In genomic region chr19:54191671-54192453, GRCh38 we compare ENCODE assay signal across 8 cellular contexts. TPM values are rescaled to one million over a fixed set of nuclear protein-coding genes. Genes with fewer than 3 reads are reported as not detected.
A peak's percentile ranks its signal among the peaks of the same experiment; 100 is the strongest.
DNase-seq lines count a peak whose midpoint lies in the region; ATAC-seq and TF ChIP-seq lines count a peak whose summit lies in the region.

No MANE protein-coding gene starts in this region.

- H3K27ac ChIP-seq in tibial nerve, result peak overlapping the region; percentile 94 to 99 (median 97)

- no peak for DNase-seq in activated T-cell treated with anti-CD3 and anti-CD28 coated beads, Interleukin-2, amount 50 U/mL, for 24 hours
- DNase-seq in activated T-cell treated with anti-CD3 and anti-CD28 coated beads, Interleukin-2, amount 50 U/mL, for 1 hour, result no peak
- DNase-seq in activated naive CD8-positive, alpha-beta T cell treated with anti-CD3 and anti-CD28 coated beads for 36 hours, result no peak
- DNase-seq in left colon (peak; percentile 34 to 46), tibial nerve (ENCODE audit: low spot score in 2 of 2) (no peak), GM13977 (ENCODE audit: low spot score) (no peak)

- WGBS in tibial nerve, 2 donors, result 50 to 63% methylated on average over 19 to 25 of the region's 25 CpGs

- TF ChIP-seq CTCF in tibial nerve (IDR thresholded peaks at IDR 0.05) (no peak), GM13977 (IDR thresholded peaks at IDR 0.05; ENCODE audit: extremely low read depth, insufficient read depth, missing control alignments) (no peak)

- peaks cover 0 to 28% (median 7%) of the 10 kb centered on the region in 3 donors for H3K36me3 ChIP-seq in tibial nerve

- no peaks in the 10 kb centered on the region for H3K9me3 ChIP-seq in tibial nerve

- H3K4me1 ChIP-seq in tibial nerve, result peaks cover 4 to 27% (median 20%) of the 10 kb centered on the region in 4 donors

- no peak for ATAC-seq in left colon
- no peak for ATAC-seq in HG03439 (IDR thresholded peaks at IDR 0.05; ENCODE audit: unreplicated experiment)
- no peak for ATAC-seq in GM21390 (IDR thresholded peaks at IDR 0.05; ENCODE audit: unreplicated experiment)

- H3K4me3 ChIP-seq in tibial nerve, result peak overlapping the region; percentile 70 to 90 (median 88)

- H3K4me3 Mint-ChIP-seq in activated T-cell treated with anti-CD3 and anti-CD28 coated beads, Interleukin-2, amount 50 U/mL, for 24 hours, result peak overlapping the region; percentile 84
- H3K4me3 Mint-ChIP-seq in activated naive CD8-positive, alpha-beta T cell treated with anti-CD3 and anti-CD28 coated beads for 36 hours, result peak overlapping the region; percentile 87

- H3K27ac Mint-ChIP-seq in activated T-cell treated with anti-CD3 and anti-CD28 coated beads, Interleukin-2, amount 50 U/mL, for 24 hours, result peak overlapping the region; percentile 92
- peak overlapping the region; percentile 90 for H3K27ac Mint-ChIP-seq in activated naive CD8-positive, alpha-beta T cell treated with anti-CD3 and anti-CD28 coated beads for 36 hours

- peaks cover 64% of the 10 kb centered on the region for H3K36me3 Mint-ChIP-seq in activated T-cell treated with anti-CD3 and anti-CD28 coated beads, Interleukin-2, amount 50 U/mL, for 24 hours (ENCODE audit: low read depth)
- peaks cover 21% of the 10 kb centered on the region for H3K36me3 Mint-ChIP-seq in activated naive CD8-positive, alpha-beta T cell treated with anti-CD3 and anti-CD28 coated beads for 36 hours

- peaks cover 36% of the 10 kb centered on the region for H3K4me1 Mint-ChIP-seq in activated T-cell treated with anti-CD3 and anti-CD28 coated beads, Interleukin-2, amount 50 U/mL, for 24 hours (ENCODE audit: low read depth)
- H3K4me1 Mint-ChIP-seq in activated naive CD8-positive, alpha-beta T cell treated with anti-CD3 and anti-CD28 coated beads for 36 hours, result peaks cover 23% of the 10 kb centered on the region

- no peaks in the 10 kb centered on the region for H3K27me3 Mint-ChIP-seq in activated T-cell treated with anti-CD3 and anti-CD28 coated beads, Interleukin-2, amount 50 U/mL, for 24 hours
- H3K27me3 Mint-ChIP-seq in activated naive CD8-positive, alpha-beta T cell treated with anti-CD3 and anti-CD28 coated beads for 36 hours, result no peaks in the 10 kb centered on the region

- no peak for TF ChIP-seq EP300 in tibial nerve (IDR thresholded peaks at IDR 0.05)

- in situ Hi-C loops in GM13977 (cut with MboI; ENCODE audit: low pct_unique_long_range_greater_than_20kb, low sequenced_read_pairs, unreplicated experiment), result no loop called here

- intact Hi-C loops in left colon (cut with DNase I, micrococcal nuclease), result no loop called here

- TF ChIP-seq POLR2A in tibial nerve (IDR thresholded peaks at IDR 0.05), result no peak

- H3K9me3 Mint-ChIP-seq in activated T-cell treated with anti-CD3 and anti-CD28 coated beads, Interleukin-2, amount 50 U/mL, for 24 hours, result no peaks in the 10 kb centered on the region
- H3K9me3 Mint-ChIP-seq in activated naive CD8-positive, alpha-beta T cell treated with anti-CD3 and anti-CD28 coated beads for 36 hours, result no peaks in the 10 kb centered on the region

- no peaks in the 10 kb centered on the region for H3K27me3 ChIP-seq in tibial nerve

RNA-seq across cellular contexts. Expression of gene TSEN34, which starts 0.8 kb away (rescaled TPM):
- 10 to 100 TPM; 15.5 to 16.4 TPM for total RNA-seq in activated naive CD8-positive, alpha-beta T cell treated with anti-CD3 and anti-CD28 coated beads for 36 hours
- total RNA-seq in left colon (10 to 100 TPM; 38.9 to 41.6 TPM), tibial nerve (10 to 100 TPM; 37.3 to 70.8 (median 49.6) TPM)

RNA-seq across cellular contexts. Expression of gene MBOAT7, which starts 2.5 kb away (rescaled TPM):
- total RNA-seq in activated naive CD8-positive, alpha-beta T cell treated with anti-CD3 and anti-CD28 coated beads for 36 hours, result 10 to 100 TPM; 57.0 to 57.1 TPM
- total RNA-seq in left colon (100 to 1,000 TPM; 144 to 152 TPM), tibial nerve (10 to 100 TPM; 45.0 to 94.5 (median 50.2) TPM)

RNA-seq across cellular contexts. Expression of gene RPS9, which starts 8.8 kb away (rescaled TPM):
- total RNA-seq in activated naive CD8-positive, alpha-beta T cell treated with anti-CD3 and anti-CD28 coated beads for 36 hours, result 1,000 to 10,000 TPM; 1,783 to 1,787 TPM
- total RNA-seq in left colon (1,000 to 10,000 TPM in 1 of 2 donors, 100 to 1,000 TPM in 1; 962 to 1,034 TPM), tibial nerve (1,000 to 10,000 TPM; 1,361 to 2,045 (median 1,633) TPM)

RNA-seq across cellular contexts. Expression of gene TMC4, which starts 18.9 kb away (rescaled TPM):
- total RNA-seq in activated naive CD8-positive, alpha-beta T cell treated with anti-CD3 and anti-CD28 coated beads for 36 hours, result not detected
- total RNA-seq in left colon (100 to 1,000 TPM; 209 to 217 TPM), tibial nerve (1 to 10 TPM in 2 of 4 donors, under 1 TPM in 1, not detected in 1; 0.22 to 8.8 (median 4.4) TPM)

RNA-seq across cellular contexts. Expression of gene LILRB3, which starts 30.9 kb away (rescaled TPM):
- total RNA-seq in activated naive CD8-positive, alpha-beta T cell treated with anti-CD3 and anti-CD28 coated beads for 36 hours, result not detected
- total RNA-seq in left colon (1 to 10 TPM; 2.0 to 3.5 TPM), tibial nerve (10 to 100 TPM in 2 of 4 donors, 1 to 10 TPM in 2; 4.4 to 98.1 (median 16.5) TPM)

Comparison
In these comparisons a context has a peak if more than half of its experiments do, and no peak if none do; other contexts are left out.
1. DNase-seq: peak in left colon (2 of 2); none in activated T-cell treated with anti-CD3 and anti-CD28 coated beads, Interleukin-2, amount 50 U/mL, for 24 hours (single experiment), activated T-cell treated with anti-CD3 and anti-CD28 coated beads, Interleukin-2, amount 50 U/mL, for 1 hour (single experiment), activated naive CD8-positive, alpha-beta T cell treated with anti-CD3 and anti-CD28 coated beads for 36 hours (single experiment), tibial nerve (0 of 2) and GM13977 (single experiment).